In the genomic region with DNA sequence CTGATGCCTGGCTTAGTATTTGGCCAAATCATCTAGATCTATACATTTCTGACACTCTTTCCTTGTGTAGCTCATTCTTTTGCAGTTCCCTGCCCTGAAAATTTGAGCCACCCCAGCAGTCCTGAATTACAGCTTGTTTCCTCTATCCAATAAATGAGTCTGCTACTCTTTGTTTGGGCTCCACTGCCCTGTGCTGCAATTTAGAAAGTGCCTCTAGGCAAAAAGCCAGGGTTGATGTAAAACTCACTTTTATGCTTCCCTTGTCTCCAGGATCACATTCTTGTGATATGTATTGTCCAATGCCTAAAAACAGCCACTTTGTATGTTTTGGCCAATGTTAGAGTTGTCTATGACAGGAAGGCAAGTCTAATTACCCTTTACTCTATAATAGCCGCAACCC, we compare ENCODE assay signal across 23 cellular contexts.
DNase-seq lines count a peak whose midpoint lies in the region; ATAC-seq and TF ChIP-seq lines count a peak whose summit lies in the region.
"Had no signal": no experiment of that assay in that cellular context is flagged by ENCODE, and none has a peak within 500 bp of the region (broad histone marks: within the 10 kb centered on the region; RNA-seq: fewer than 3 reads in every experiment).

No MANE protein-coding gene starts in this region.

- H3K4me1 Mint-ChIP-seq in natural killer cell (peaks cover 22 to 23% of the 10 kb centered on the region in 2 donors), Caco-2 (ENCODE audit: low read depth, unreplicated experiment) (no peaks in the 10 kb centered on the region)
- H3K4me1 Mint-ChIP-seq in natural killer cell treated with Interleukin-12 subunit alpha and Interleukin-12 subunit beta and Interleukin-15 and Interleukin-18, amount 100 ng/mL, for 72 hours (ENCODE audit: low read depth in 2 of 2) = peaks cover 6 to 17% of the 10 kb centered on the region in 2 donors

- no peak overlapping the region for H2AFZ ChIP-seq in hepatocyte

- no peaks in the 10 kb centered on the region for H3K36me3 Mint-ChIP-seq in natural killer cell
- no peaks in the 10 kb centered on the region for H3K36me3 Mint-ChIP-seq in natural killer cell treated with Interleukin-12 subunit alpha and Interleukin-12 subunit beta and Interleukin-15 and Interleukin-18, amount 100 ng/mL, for 72 hours
- peaks cover 5% of the 10 kb centered on the region for H3K36me3 Mint-ChIP-seq in Caco-2 (ENCODE audit: insufficient read depth, unreplicated experiment)

- H3K4me3 ChIP-seq in hepatocyte = no peak overlapping the region
- no peak overlapping the region for H3K4me3 ChIP-seq in MG63
- no peak overlapping the region for H3K4me3 ChIP-seq in Caco-2 (ENCODE audit: low read depth, low read length)
- H3K4me3 ChIP-seq: gastrocnemius medialis, transverse colon had no signal

- in situ Hi-C loops in GM13976 (cut with MboI; ENCODE audit: low sequenced_read_pairs, unreplicated experiment) = no loop called here

- no peak for TF ChIP-seq CTCF in natural killer cell (IDR thresholded peaks at IDR 0.05)
- no peak for TF ChIP-seq CTCF in hepatocyte (IDR thresholded peaks at IDR 0.05; ENCODE audit: poor library complexity)
- TF ChIP-seq CTCF in GM13976 (IDR thresholded peaks at IDR 0.05; ENCODE audit: borderline replicate concordance, control extremely low read depth, extremely low read depth, insufficient read depth, missing control alignments) = no peak
- no peak for TF ChIP-seq CTCF in Caco-2 (IDR thresholded peaks at IDR 0.05; ENCODE audit: insufficient read depth in 1 of 2, low read depth in 1 of 2, low read length in 1 of 2, severe bottlenecking in 1 of 2, unreplicated experiment in 1 of 2)

- H3K4me3 Mint-ChIP-seq in natural killer cell (no peak overlapping the region), Caco-2 (ENCODE audit: unreplicated experiment) (no peak overlapping the region)
- no peak overlapping the region for H3K4me3 Mint-ChIP-seq in natural killer cell treated with Interleukin-12 subunit alpha and Interleukin-12 subunit beta and Interleukin-15 and Interleukin-18, amount 100 ng/mL, for 72 hours
- H3K4me3 Mint-ChIP-seq: activated T-helper 17 cell treated with anti-CD3 and anti-CD28 coated beads, Interleukin-2, amount 50 U/mL, for 72 hours; T-helper 1 cell treated with Interleukin-12 subunit alpha and Interleukin-12 subunit beta and Interleukin-4 antibody, amounts not matched to agents 30 μg/mL and 1 μg/mL, for 36 hours had no signal

- H3K27me3 ChIP-seq in hepatocyte (no peaks in the 10 kb centered on the region), MG63 (no peaks in the 10 kb centered on the region), Caco-2 (replicated peaks; ENCODE audit: control insufficient read depth, insufficient read depth, low read length) (no peaks in the 10 kb centered on the region)
- H3K27me3 ChIP-seq: gastrocnemius medialis, neutrophil, transverse colon had no signal

- H3K79me2 ChIP-seq in hepatocyte = no peaks in the 10 kb centered on the region

- H3K9me3 ChIP-seq in hepatocyte (ENCODE audit: low read depth) = no peaks in the 10 kb centered on the region
- no peaks in the 10 kb centered on the region for H3K9me3 ChIP-seq in MG63
- no peaks in the 10 kb centered on the region for H3K9me3 ChIP-seq in Caco-2
- H3K9me3 ChIP-seq: gastrocnemius medialis, neutrophil, transverse colon had no signal

- H3K36me3 ChIP-seq in hepatocyte (replicated peaks; ENCODE audit: insufficient read depth, low read depth) (no peaks in the 10 kb centered on the region), MG63 (no peaks in the 10 kb centered on the region), Caco-2 (ENCODE audit: control insufficient read depth, insufficient read depth, low read length) (no peaks in the 10 kb centered on the region)
- H3K36me3 ChIP-seq: gastrocnemius medialis, neutrophil, transverse colon had no signal

- H3K4me2 ChIP-seq in hepatocyte = no peak overlapping the region
- H3K4me2 ChIP-seq: KMS-11 had no signal

- peak overlapping the region; percentile 35 to 66 for H3K27ac Mint-ChIP-seq in natural killer cell
- no peak overlapping the region for H3K27ac Mint-ChIP-seq in natural killer cell treated with Interleukin-12 subunit alpha and Interleukin-12 subunit beta and Interleukin-15 and Interleukin-18, amount 100 ng/mL, for 72 hours
- H3K27ac Mint-ChIP-seq in Caco-2 (ENCODE audit: unreplicated experiment) = no peak overlapping the region
- H3K27ac Mint-ChIP-seq: activated T-helper 17 cell treated with anti-CD3 and anti-CD28 coated beads, Interleukin-2, amount 50 U/mL, for 72 hours; T-helper 1 cell treated with Interleukin-12 subunit alpha and Interleukin-12 subunit beta and Interleukin-4 antibody, amounts not matched to agents 30 μg/mL and 1 μg/mL, for 36 hours had no signal

- H3K9me3 Mint-ChIP-seq in natural killer cell (no peaks in the 10 kb centered on the region), Caco-2 (ENCODE audit: unreplicated experiment) (no peaks in the 10 kb centered on the region)
- no peaks in the 10 kb centered on the region for H3K9me3 Mint-ChIP-seq in natural killer cell treated with Interleukin-12 subunit alpha and Interleukin-12 subunit beta and Interleukin-15 and Interleukin-18, amount 100 ng/mL, for 72 hours
- H3K9me3 Mint-ChIP-seq: activated T-helper 17 cell treated with anti-CD3 and anti-CD28 coated beads, Interleukin-2, amount 50 U/mL, for 72 hours; T-helper 1 cell treated with Interleukin-12 subunit alpha and Interleukin-12 subunit beta and Interleukin-4 antibody, amounts not matched to agents 30 μg/mL and 1 μg/mL, for 36 hours had no signal

- H4K20me1 ChIP-seq in hepatocyte (ENCODE audit: insufficient read depth, poor library complexity, severe bottlenecking) = no peaks in the 10 kb centered on the region

- POLR2A ChIA-PET in Caco-2 (lab: Charles Lee) = no interaction called here

- H3K4me1 ChIP-seq in hepatocyte (ENCODE audit: insufficient read depth) (no peaks in the 10 kb centered on the region), Caco-2 (no peaks in the 10 kb centered on the region)
- H3K4me1 ChIP-seq: gastrocnemius medialis had no signal

- CTCF ChIA-PET in Caco-2 (lab: Charles Lee) = no interaction called here

- intact Hi-C loops in natural killer cell (cut with micrococcal nuclease) (no loop called here), Caco-2 (cut with micrococcal nuclease; ENCODE audit: unreplicated experiment) (no loop called here), cardiac septum (cut with DNase I) (no loop called here)

- BruUV-seq in Caco-2 (replicated peaks; lab: Mats Ljungman, UMichigan) = no TSS peak

- no peaks in the 10 kb centered on the region for H3K9me2 ChIP-seq in hepatocyte (replicated peaks; ENCODE audit: insufficient read depth)

- DNase-seq in natural killer cell (no peak), amniotic stem cell (lab: John Stamatoyannopoulos, UW) (peak; percentile 0), hepatocyte (ENCODE audit: low spot score) (no peak), GM13976 (ENCODE audit: low spot score) (no peak), MG63 (no peak), Caco-2 (no peak), cardiac septum (ENCODE audit: low spot score) (no peak)
- no peak for DNase-seq in natural killer cell treated with Interleukin-12 subunit alpha and Interleukin-12 subunit beta and Interleukin-15 and Interleukin-18, amount 100 ng/mL, for 72 hours (ENCODE audit: low spot score)
- DNase-seq: activated CD8-positive, alpha-beta memory T cell treated with anti-CD3 and anti-CD28 coated beads for 24 hours; gastrocnemius medialis; NCI-H1048; NCI-H2081; NCI-H510A treated with DMSO at 0.1 percent for 48 hours; right cardiac atrium; Right ventricle myocardium superior; stimulated activated naive CD4-positive, alpha-beta T cell; transverse colon had no signal

- H3K27me3 Mint-ChIP-seq in natural killer cell (ENCODE audit: low read depth in 2 of 2) = no peaks in the 10 kb centered on the region
- H3K27me3 Mint-ChIP-seq in natural killer cell treated with Interleukin-12 subunit alpha and Interleukin-12 subunit beta and Interleukin-15 and Interleukin-18, amount 100 ng/mL, for 72 hours = no peaks in the 10 kb centered on the region
- H3K27me3 Mint-ChIP-seq in Caco-2 (ENCODE audit: insufficient read depth, unreplicated experiment) = no peaks in the 10 kb centered on the region
- H3K27me3 Mint-ChIP-seq: activated T-helper 17 cell treated with anti-CD3 and anti-CD28 coated beads, Interleukin-2, amount 50 U/mL, for 72 hours had no signal

- no peak for ATAC-seq in natural killer cell
- no peak for ATAC-seq in natural killer cell treated with Interleukin-12 subunit alpha and Interleukin-12 subunit beta and Interleukin-15 and Interleukin-18, amount 100 ng/mL, for 72 hours
- ATAC-seq: activated T-helper 17 cell treated with anti-CD3 and anti-CD28 coated beads, Interleukin-2, amount 50 U/mL, for 72 hours; gastrocnemius medialis; left lobe of liver; right cardiac atrium had no signal

- peak overlapping the region; percentile 24 for H3K27ac ChIP-seq in hepatocyte
- H3K27ac ChIP-seq: gastrocnemius medialis, KMS-11, neutrophil, VCaP had no signal

- 85% methylated on average over 1 of the region's 1 CpG for WGBS in hepatocyte (ENCODE audit: low lambda C conversion rate, missing lambda C conversion rate)

Comparison
In these comparisons a context has a peak if more than half of its experiments do, and no peak if none do; other contexts are left out.
1. H3K27ac Mint-ChIP-seq: peak in natural killer cell (2 of 2); none in natural killer cell treated with Interleukin-12 subunit alpha and Interleukin-12 subunit beta and Interleukin-15 and Interleukin-18, amount 100 ng/mL, for 72 hours (0 of 2) and Caco-2 (single experiment).